In the genomic region with DNA sequence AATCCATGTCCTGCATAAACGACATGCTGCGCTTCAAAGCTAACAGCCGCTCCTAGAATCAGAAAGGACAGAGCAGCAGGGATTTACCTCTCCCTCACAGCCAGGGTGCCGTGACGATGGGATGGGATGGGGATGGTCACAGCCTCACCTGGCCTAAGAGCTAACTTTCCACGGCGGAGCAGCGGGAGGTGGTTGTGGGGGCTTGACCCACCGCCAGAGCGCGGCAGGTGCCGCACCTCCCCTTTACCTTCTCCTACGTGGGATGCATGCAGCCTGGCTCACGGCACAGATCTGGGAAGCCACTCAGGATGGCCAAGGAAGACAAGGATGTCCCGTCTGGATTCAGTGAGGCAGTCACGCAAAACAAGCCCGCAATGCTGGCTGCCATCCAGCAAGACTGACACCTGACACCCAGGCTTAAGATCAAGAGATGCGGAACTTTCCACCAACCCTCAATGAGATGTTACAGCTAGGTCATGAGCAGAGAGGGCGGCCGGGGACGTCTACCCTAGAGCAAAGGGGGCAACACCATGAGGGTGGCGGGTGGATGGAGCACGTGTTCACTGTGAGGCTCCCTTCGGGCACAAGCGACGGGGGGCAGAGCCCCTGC, we compare ENCODE assay signal across 17 cellular contexts.
"Had no signal": no experiment of that assay in that cellular context is flagged by ENCODE, and none has a peak within 500 bp of the region (broad histone marks: within the 10 kb centered on the region; RNA-seq: fewer than 3 reads in every experiment).

No MANE protein-coding gene starts in this region.

- ATAC-seq: activated T-helper 17 cell treated with anti-CD3 and anti-CD28 coated beads, Interleukin-2, amount 50 U/mL, for 72 hours; body of pancreas; left lobe of liver had no signal

- H3K27me3 ChIP-seq: body of pancreas, right atrium auricular region, stomach had no signal

- DNase-seq: activated CD4-positive, alpha-beta memory T cell treated with anti-CD3 and anti-CD28 coated beads for 36 hours; activated CD4-positive, alpha-beta T cell treated with anti-CD3 and anti-CD28 coated beads for 4 hours; activated naive CD4-positive, alpha-beta T cell; activated naive CD8-positive, alpha-beta T cell treated with anti-CD3 and anti-CD28 coated beads, Interleukin-2, amount 10 ng/mL, durations not matched to agents 7 days and 5 days; activated T-cell treated with anti-CD3 and anti-CD28 coated beads for 4 hours; kidney; mammary epithelial cell; stimulated activated CD4-positive, alpha-beta T cell treated with anti-CD3 and anti-CD28 coated beads, Interleukin-15, amount 100 ng/mL, for 24 hours; stimulated activated CD4-positive, alpha-beta T cell treated with anti-CD3 and anti-CD28 coated beads, Interleukin-4, amount 100 ng/mL, for 1 hour; stomach had no signal

- H3K4me3 ChIP-seq: body of pancreas, prostate gland, right atrium auricular region, skin epidermis, stomach had no signal

- H3K4me3 Mint-ChIP-seq: activated CD4-positive, alpha-beta memory T cell treated with anti-CD3 and anti-CD28 coated beads for 36 hours; activated naive CD8-positive, alpha-beta T cell treated with anti-CD3 and anti-CD28 coated beads, Interleukin-2, amount 10 ng/mL, durations not matched to agents 7 days and 5 days; activated T-helper 17 cell treated with anti-CD3 and anti-CD28 coated beads, Interleukin-2, amount 50 U/mL, for 72 hours; type B pancreatic cell had no signal

- H3K27me3 Mint-ChIP-seq: activated CD4-positive, alpha-beta memory T cell treated with anti-CD3 and anti-CD28 coated beads for 36 hours; activated T-helper 17 cell treated with anti-CD3 and anti-CD28 coated beads, Interleukin-2, amount 50 U/mL, for 72 hours; type B pancreatic cell had no signal

- H3K9me3 Mint-ChIP-seq: type B pancreatic cell had no signal

- H3K9me3 ChIP-seq: body of pancreas, prostate gland, right atrium auricular region, stomach had no signal

- H3K4me1 ChIP-seq: prostate gland had no signal

- H3K27ac Mint-ChIP-seq: activated CD4-positive, alpha-beta memory T cell treated with anti-CD3 and anti-CD28 coated beads for 36 hours; activated naive CD8-positive, alpha-beta T cell treated with anti-CD3 and anti-CD28 coated beads, Interleukin-2, amount 10 ng/mL, durations not matched to agents 7 days and 5 days; activated T-helper 17 cell treated with anti-CD3 and anti-CD28 coated beads, Interleukin-2, amount 50 U/mL, for 72 hours; type B pancreatic cell had no signal

- H3K27ac ChIP-seq: body of pancreas, prostate gland, skin epidermis, stomach had no signal
